ENCODE assay signal across 1 cellular context in genomic region chr6:30647039-30647801, GRCh38.
TF ChIP-seq lines count a peak whose summit lies in the region.

TSS of gene C6orf136 (plus strand) at chr6:30647133. CDS start at chr6:30647232, 99 bp downstream.

TF ChIP-seq in GM12878, 131 proteins besides CTCF, POLR2A, EP300 and RAD21 (continued from another document):
- TF ChIP-seq MAX (IDR thresholded peaks at IDR 0.05; ENCODE audit: low read depth, low read length) (0 out of 2 replicates have a peak, but pooled peaks have one; percentile 16), PKNOX1 (IDR thresholded peaks at IDR 0.05) (0 out of 2 replicates have a peak, but pooled peaks have one; percentile 14), BCLAF1 (IDR thresholded peaks at IDR 0.05) (no peak), IKZF1 (conservative IDR thresholded peaks at IDR 0.05) (peak; percentile 70), IRF3 (IDR thresholded peaks at IDR 0.05) (no peak), PAX5 (IDR thresholded peaks at IDR 0.05; ENCODE audit: borderline replicate concordance, low read depth, low read length) (no peak), CEBPZ (IDR thresholded peaks at IDR 0.05; ENCODE audit: low read depth, low read length) (no peak), SMAD1 (IDR thresholded peaks at IDR 0.05; ENCODE audit: low read depth, partially characterized antibody) (no peak), ZNF592 (IDR thresholded peaks at IDR 0.05) (no peak), E2F4 (IDR thresholded peaks at IDR 0.05; ENCODE audit: low read depth, low read length) (no peak), MYC (IDR thresholded peaks at IDR 0.05; ENCODE audit: insufficient read depth, insufficient read length, insufficient replicate concordance, low read length, severe bottlenecking) (peak; percentile 68), CHD2 (IDR thresholded peaks at IDR 0.05; ENCODE audit: borderline replicate concordance, low read depth, low read length) (0 out of 2 replicates have a peak, but pooled peaks have one; percentile 22), BCL11A (IDR thresholded peaks at IDR 0.05; ENCODE audit: low read depth, low read length) (no peak), ZZZ3 (IDR thresholded peaks at IDR 0.05; ENCODE audit: control insufficient read depth, insufficient read length, low read depth) (no peak), CREB1 (IDR thresholded peaks at IDR 0.05; ENCODE audit: low read depth) (peak; percentile 21; the same call in 1 of the 2 replicates), ZSCAN29 (IDR thresholded peaks at IDR 0.05) (no peak), NFXL1 (IDR thresholded peaks at IDR 0.05; ENCODE audit: borderline replicate concordance) (no peak), SIX5 (IDR thresholded peaks at IDR 0.05; ENCODE audit: low read depth, low read length, severe bottlenecking) (no peak), SKIL (IDR thresholded peaks at IDR 0.05; ENCODE audit: low read depth, poor library complexity, severe bottlenecking) (no peak), TARDBP (IDR thresholded peaks at IDR 0.05; ENCODE audit: borderline replicate concordance) (no peak), RELA (IDR thresholded peaks at IDR 0.05; ENCODE audit: borderline replicate concordance, partially characterized antibody) (peak; percentile 15), YBX1 (IDR thresholded peaks at IDR 0.05) (no peak), EZH2 (IDR thresholded peaks at IDR 0.05; ENCODE audit: borderline replicate concordance, control insufficient read depth, low read depth, low read length) (no peak), MXI1 (IDR thresholded peaks at IDR 0.05; ENCODE audit: low read depth, low read length) (peak; percentile 45; the same call in 1 of the 2 replicates)
